Comparison of ENCODE assay signal across 9 cellular contexts in the genomic region with DNA sequence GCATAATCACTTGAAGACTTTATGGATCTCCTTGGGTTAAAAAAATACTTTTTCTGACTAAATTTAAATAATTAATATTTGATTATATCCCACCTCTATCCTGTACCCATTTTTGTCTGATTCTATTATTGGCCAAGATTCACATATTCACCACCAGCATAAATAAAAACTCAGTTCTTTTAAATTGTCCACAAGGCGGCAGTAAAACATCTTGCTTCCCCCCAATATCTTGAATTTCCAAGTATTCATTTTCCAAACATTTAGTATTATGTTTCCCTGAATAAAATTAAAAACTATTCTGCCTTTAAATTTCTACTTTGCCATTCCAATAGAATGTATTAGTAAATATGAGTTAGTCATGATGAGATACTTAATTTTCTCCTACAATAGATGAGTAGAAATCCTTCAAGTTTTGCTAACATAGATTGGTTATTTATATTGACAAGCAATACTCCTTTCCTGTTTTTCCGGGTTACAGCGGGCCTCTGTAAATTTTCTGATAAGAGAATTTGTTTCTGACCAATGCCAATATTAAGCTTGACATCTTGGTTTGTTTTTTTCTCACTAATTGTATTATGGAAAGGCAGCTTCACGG.
A peak's percentile ranks its signal among the peaks of the same experiment; 100 is the strongest.
DNase-seq lines count a peak whose midpoint lies in the region; ATAC-seq and TF ChIP-seq lines count a peak whose summit lies in the region.
"Had no signal": no experiment of that assay in that cellular context is flagged by ENCODE, and none has a peak within 500 bp of the region (broad histone marks: within the 10 kb centered on the region; RNA-seq: fewer than 3 reads in every experiment).

No MANE protein-coding gene starts in this region.

- H3K36me3 Mint-ChIP-seq in GM23338 (ENCODE audit: low read depth): no peaks in the 10 kb centered on the region

- H3K27me3 Mint-ChIP-seq in GM23338 (ENCODE audit: insufficient read depth, low read depth, poor library complexity): peaks cover 1% of the 10 kb centered on the region

- H3K4me3 Mint-ChIP-seq in GM23338: no peak overlapping the region

- intact Hi-C loops in uterus (cut with DNase I; ENCODE audit: low total_unique reads): no loop called here

- H4K20me1 ChIP-seq in GM23338 (replicated peaks; ENCODE audit: insufficient read depth): no peaks in the 10 kb centered on the region

- H3K36me3 ChIP-seq in GM23338 (ENCODE audit: insufficient read depth) (no peaks in the 10 kb centered on the region), uterus (no peaks in the 10 kb centered on the region)
- H3K36me3 ChIP-seq: HAP-1 had no signal

- no peaks in the 10 kb centered on the region for H3K9me3 ChIP-seq in AG04450 (ENCODE audit: control insufficient read depth, insufficient read depth, low read length)
- H3K9me3 ChIP-seq in uterus: no peaks in the 10 kb centered on the region
- H3K9me3 ChIP-seq: HAP-1 had no signal

- no peak for TF ChIP-seq POLR2A in uterus (IDR thresholded peaks at IDR 0.05)

- no peak for DNase-seq in AG04450 (ENCODE audit: low read depth, low spot score)
- peak; percentile 38 for DNase-seq in GM23338 (ENCODE audit: low spot score)
- peak; percentile 23 for DNase-seq in SW480 (ENCODE audit: low spot score)
- DNase-seq in iPS-NIHi11 (ENCODE audit: low spot score): peak; percentile 37
- no peak for DNase-seq in uterus
- no peak for DNase-seq in activated T-cell treated with anti-CD3 and anti-CD28 coated beads, Interleukin-2, amount 50 U/mL, for 1 hour
- DNase-seq in activated gamma-delta T cell (lab: John Stamatoyannopoulos, UW): no peak

- H2AFZ ChIP-seq in GM23338: no peak overlapping the region

- no peaks in the 10 kb centered on the region for H3F3A ChIP-seq in GM23338 (replicated peaks; ENCODE audit: low read depth)

- H3K27ac Mint-ChIP-seq in GM23338: no peak overlapping the region

- ATAC-seq in GM23338 (no peak), HG03108 (IDR thresholded peaks at IDR 0.05; ENCODE audit: unreplicated experiment) (no peak)

- TF ChIP-seq CTCF in AG04450 (IDR thresholded peaks at IDR 0.05; ENCODE audit: low read depth, low read length) (peak; percentile 75), GM23338 (conservative IDR thresholded peaks at IDR 0.05; ENCODE audit: low read depth in 2 of 2) (peak; percentile 58 to 90), uterus (IDR thresholded peaks at IDR 0.05) (peak; percentile 34 to 46 (median 44))

- H3K27ac ChIP-seq in AG04450 (ENCODE audit: low read depth, low read length) (no peak overlapping the region), GM23338 (ENCODE audit: low read depth) (no peak overlapping the region), uterus (no peak overlapping the region)

- H3K9me3 Mint-ChIP-seq in GM23338: no peaks in the 10 kb centered on the region

- peaks cover 8% of the 10 kb centered on the region for H3K27me3 ChIP-seq in AG04450 (ENCODE audit: control insufficient read depth, insufficient read depth, low read length)
- peaks cover 3% of the 10 kb centered on the region; the same call in 1 of the 2 replicates for H3K27me3 ChIP-seq in GM23338 (ENCODE audit: insufficient read depth)
- H3K27me3 ChIP-seq in uterus: no peaks in the 10 kb centered on the region

- H3K9me2 ChIP-seq in GM23338 (ENCODE audit: insufficient read depth): no peaks in the 10 kb centered on the region

- CTCF ChIA-PET in AG04450 (lab: Charles Lee): interaction anchor here (0.7 to 4.7 kb wide), 8 partner anchors 19 to 1150 kb away, joined by 3 to 19 read pairs (median 3); no protein-coding TSS in a partner anchor

- no peaks in the 10 kb centered on the region for H3K79me2 ChIP-seq in GM23338 (replicated peaks; ENCODE audit: insufficient read depth)

- H3K4me1 Mint-ChIP-seq in GM23338: peaks cover 60% of the 10 kb centered on the region

- no peak overlapping the region for H3K4me2 ChIP-seq in GM23338

- H3K4me3 ChIP-seq in AG04450 (ENCODE audit: low read depth, low read length): no peak overlapping the region
- no peak overlapping the region for H3K4me3 ChIP-seq in GM23338
- no peak overlapping the region for H3K4me3 ChIP-seq in uterus
- H3K4me3 ChIP-seq: HAP-1 had no signal

- POLR2A ChIA-PET in AG04450 (lab: Yijun Ruan, JAX): no interaction called here

- H3K4me1 ChIP-seq in GM23338 (ENCODE audit: insufficient read depth) (peaks cover 41% of the 10 kb centered on the region), uterus (no peaks in the 10 kb centered on the region)

TF ChIP-seq in GM23338, 12 proteins besides CTCF, POLR2A, EP300 and RAD21:
- TF ChIP-seq JUNB (IDR thresholded peaks at IDR 0.05; ENCODE audit: unreplicated experiment) (no peak), EZH2 (IDR thresholded peaks at IDR 0.05; ENCODE audit: low read depth, unreplicated experiment) (no peak), NANOG (IDR thresholded peaks at IDR 0.05; ENCODE audit: borderline replicate concordance) (no peak), POLR2AphosphoS5 (IDR thresholded peaks at IDR 0.05; ENCODE audit: low read depth) (no peak), ZNF114 (CRISPR knock-in tag; IDR thresholded peaks at IDR 0.05) (no peak), ZNF331 (CRISPR knock-in tag; IDR thresholded peaks at IDR 0.05; ENCODE audit: low read depth) (no peak)
- TF ChIP-seq, protein P1, sequence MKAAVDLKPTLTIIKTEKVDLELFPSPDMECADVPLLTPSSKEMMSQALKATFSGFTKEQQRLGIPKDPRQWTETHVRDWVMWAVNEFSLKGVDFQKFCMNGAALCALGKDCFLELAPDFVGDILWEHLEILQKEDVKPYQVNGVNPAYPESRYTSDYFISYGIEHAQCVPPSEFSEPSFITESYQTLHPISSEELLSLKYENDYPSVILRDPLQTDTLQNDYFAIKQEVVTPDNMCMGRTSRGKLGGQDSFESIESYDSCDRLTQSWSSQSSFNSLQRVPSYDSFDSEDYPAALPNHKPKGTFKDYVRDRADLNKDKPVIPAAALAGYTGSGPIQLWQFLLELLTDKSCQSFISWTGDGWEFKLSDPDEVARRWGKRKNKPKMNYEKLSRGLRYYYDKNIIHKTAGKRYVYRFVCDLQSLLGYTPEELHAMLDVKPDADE (IDR thresholded peaks at IDR 0.05): no peak
- TF ChIP-seq, protein P2, sequence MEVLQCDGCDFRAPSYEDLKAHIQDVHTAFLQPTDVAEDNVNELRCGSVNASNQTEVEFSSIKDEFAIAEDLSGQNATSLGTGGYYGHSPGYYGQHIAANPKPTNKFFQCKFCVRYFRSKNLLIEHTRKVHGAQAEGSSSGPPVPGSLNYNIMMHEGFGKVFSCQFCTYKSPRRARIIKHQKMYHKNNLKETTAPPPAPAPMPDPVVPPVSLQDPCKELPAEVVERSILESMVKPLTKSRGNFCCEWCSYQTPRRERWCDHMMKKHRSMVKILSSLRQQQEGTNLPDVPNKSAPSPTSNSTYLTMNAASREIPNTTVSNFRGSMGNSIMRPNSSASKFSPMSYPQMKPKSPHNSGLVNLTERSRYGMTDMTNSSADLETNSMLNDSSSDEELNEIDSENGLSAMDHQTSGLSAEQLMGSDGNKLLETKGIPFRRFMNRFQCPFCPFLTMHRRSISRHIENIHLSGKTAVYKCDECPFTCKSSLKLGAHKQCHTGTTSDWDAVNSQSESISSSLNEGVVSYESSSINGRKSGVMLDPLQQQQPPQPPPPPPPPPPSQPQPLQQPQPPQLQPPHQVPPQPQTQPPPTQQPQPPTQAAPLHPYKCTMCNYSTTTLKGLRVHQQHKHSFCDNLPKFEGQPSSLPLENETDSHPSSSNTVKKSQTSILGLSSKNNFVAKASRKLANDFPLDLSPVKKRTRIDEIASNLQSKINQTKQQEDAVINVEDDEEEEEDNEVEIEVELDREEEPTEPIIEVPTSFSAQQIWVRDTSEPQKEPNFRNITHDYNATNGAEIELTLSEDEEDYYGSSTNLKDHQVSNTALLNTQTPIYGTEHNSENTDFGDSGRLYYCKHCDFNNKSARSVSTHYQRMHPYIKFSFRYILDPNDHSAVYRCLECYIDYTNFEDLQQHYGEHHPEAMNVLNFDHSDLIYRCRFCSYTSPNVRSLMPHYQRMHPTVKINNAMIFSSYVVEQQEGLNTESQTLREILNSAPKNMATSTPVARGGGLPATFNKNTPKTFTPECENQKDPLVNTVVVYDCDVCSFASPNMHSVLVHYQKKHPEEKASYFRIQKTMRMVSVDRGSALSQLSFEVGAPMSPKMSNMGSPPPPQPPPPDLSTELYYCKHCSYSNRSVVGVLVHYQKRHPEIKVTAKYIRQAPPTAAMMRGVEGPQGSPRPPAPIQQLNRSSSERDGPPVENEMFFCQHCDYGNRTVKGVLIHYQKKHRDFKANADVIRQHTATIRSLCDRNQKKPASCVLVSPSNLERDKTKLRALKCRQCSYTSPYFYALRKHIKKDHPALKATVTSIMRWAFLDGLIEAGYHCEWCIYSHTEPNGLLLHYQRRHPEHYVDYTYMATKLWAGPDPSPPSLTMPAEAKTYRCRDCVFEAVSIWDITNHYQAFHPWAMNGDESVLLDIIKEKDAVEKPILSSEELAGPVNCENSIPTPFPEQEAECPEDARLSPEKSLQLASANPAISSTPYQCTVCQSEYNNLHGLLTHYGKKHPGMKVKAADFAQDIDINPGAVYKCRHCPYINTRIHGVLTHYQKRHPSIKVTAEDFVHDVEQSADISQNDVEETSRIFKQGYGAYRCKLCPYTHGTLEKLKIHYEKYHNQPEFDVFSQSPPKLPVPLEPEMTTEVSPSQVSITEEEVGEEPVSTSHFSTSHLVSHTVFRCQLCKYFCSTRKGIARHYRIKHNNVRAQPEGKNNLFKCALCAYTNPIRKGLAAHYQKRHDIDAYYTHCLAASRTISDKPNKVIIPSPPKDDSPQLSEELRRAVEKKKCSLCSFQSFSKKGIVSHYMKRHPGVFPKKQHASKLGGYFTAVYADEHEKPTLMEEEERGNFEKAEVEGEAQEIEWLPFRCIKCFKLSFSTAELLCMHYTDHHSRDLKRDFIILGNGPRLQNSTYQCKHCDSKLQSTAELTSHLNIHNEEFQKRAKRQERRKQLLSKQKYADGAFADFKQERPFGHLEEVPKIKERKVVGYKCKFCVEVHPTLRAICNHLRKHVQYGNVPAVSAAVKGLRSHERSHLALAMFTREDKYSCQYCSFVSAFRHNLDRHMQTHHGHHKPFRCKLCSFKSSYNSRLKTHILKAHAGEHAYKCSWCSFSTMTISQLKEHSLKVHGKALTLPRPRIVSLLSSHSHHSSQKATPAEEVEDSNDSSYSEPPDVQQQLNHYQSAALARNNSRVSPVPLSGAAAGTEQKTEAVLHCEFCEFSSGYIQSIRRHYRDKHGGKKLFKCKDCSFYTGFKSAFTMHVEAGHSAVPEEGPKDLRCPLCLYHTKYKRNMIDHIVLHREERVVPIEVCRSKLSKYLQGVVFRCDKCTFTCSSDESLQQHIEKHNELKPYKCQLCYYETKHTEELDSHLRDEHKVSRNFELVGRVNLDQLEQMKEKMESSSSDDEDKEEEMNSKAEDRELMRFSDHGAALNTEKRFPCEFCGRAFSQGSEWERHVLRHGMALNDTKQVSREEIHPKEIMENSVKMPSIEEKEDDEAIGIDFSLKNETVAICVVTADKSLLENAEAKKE (CRISPR knock-in tag; IDR thresholded peaks at IDR 0.05): no peak

Comparison
In these comparisons a context has a peak if more than half of its experiments do, and no peak if none do; other contexts are left out.
1. DNase-seq: peak in GM23338 (single experiment), SW480 (single experiment) and iPS-NIHi11 (single experiment); none in AG04450 (single experiment), uterus (0 of 2), activated T-cell treated with anti-CD3 and anti-CD28 coated beads, Interleukin-2, amount 50 U/mL, for 1 hour (single experiment) and activated gamma-delta T cell (single experiment).
2. Peak in every context shown above with its lines, with median percentiles within 50 percentile points of each other: CTCF ChIP-seq.